10 cellular contexts compared by ENCODE assay signal in the genomic region with DNA sequence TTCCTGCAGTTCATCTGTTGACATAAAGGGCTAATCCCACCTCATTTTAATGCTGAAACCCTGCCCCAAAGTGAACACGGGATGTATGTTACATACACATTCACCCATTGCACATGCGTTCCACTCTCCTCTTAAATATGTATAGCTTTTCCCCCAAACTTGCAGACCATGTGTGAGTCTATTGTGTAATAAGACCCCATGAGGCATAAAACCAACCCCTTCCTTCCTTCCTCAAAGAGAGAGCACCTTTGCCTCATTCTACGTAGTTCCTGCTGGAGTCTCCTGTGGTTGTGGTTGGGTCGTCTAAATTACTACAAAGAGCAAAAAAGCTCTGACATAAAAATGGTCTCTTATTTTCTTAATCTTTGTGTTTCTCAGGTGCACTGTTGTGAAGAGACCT.
DNase-seq lines count a peak whose midpoint lies in the region; ATAC-seq and TF ChIP-seq lines count a peak whose summit lies in the region.
"Had no signal": no experiment of that assay in that cellular context is flagged by ENCODE, and none has a peak within 500 bp of the region (broad histone marks: within the 10 kb centered on the region; RNA-seq: fewer than 3 reads in every experiment).

No MANE protein-coding gene starts in this region.

- ATAC-seq in HG03280 (IDR thresholded peaks at IDR 0.05; ENCODE audit: unreplicated experiment) (no peak), GM19035 (IDR thresholded peaks at IDR 0.05; ENCODE audit: unreplicated experiment) (no peak)

- H3K79me2 ChIP-seq in ACC112 (ENCODE audit: control insufficient read depth, insufficient read depth, low read length, unreplicated experiment) (no peaks in the 10 kb centered on the region), Karpas-422 (ENCODE audit: low read length) (no peaks in the 10 kb centered on the region)

- H3K4me1 ChIP-seq in ACC112 (ENCODE audit: control insufficient read depth, insufficient read depth, low read length, unreplicated experiment) (peaks cover 28% of the 10 kb centered on the region), Karpas-422 (ENCODE audit: low read length) (peaks cover 64% of the 10 kb centered on the region), ascending aorta (peaks cover 9 to 17% of the 10 kb centered on the region in 2 donors), muscle layer of duodenum (ENCODE audit: control insufficient read depth in 1 of 2, insufficient read depth in 2 of 2, low read length in 2 of 2) (peaks cover 0 to 6% of the 10 kb centered on the region in 2 donors)
- H3K4me1 ChIP-seq: BE2C had no signal

- H3K27me3 ChIP-seq in ACC112 (ENCODE audit: insufficient read depth, low read length) (no peaks in the 10 kb centered on the region), Karpas-422 (ENCODE audit: low read length) (no peaks in the 10 kb centered on the region; the same call in 1 of the 2 replicates), ascending aorta (no peaks in the 10 kb centered on the region), muscle layer of duodenum (ENCODE audit: low read depth, low read length) (no peaks in the 10 kb centered on the region)
- H3K27me3 ChIP-seq: BE2C had no signal

- H3K9ac ChIP-seq in Karpas-422 (ENCODE audit: low read length), result no peak overlapping the region

- intact Hi-C loops in ascending aorta (cut with DNase I), result loop anchor here (5.0 kb wide), 2 partner anchors 78 to 112 kb away; no protein-coding TSS in a partner anchor

- no peaks in the 10 kb centered on the region for H4K20me1 ChIP-seq in Karpas-422 (ENCODE audit: insufficient read depth, low read depth, low read length)

- peak; percentile 44 for DNase-seq in Karpas-422
- DNase-seq in ascending aorta (ENCODE audit: low spot score in 2 of 2), result no peak
- no peak for DNase-seq in activated CD4-positive, CD25-positive, alpha-beta regulatory T cell treated with anti-CD3 and anti-CD28 coated beads, Interleukin-2, amount 50 U/mL, for 72 hours
- no peak for DNase-seq in NCI-H82 (lab: John Stamatoyannopoulos, UW)
- DNase-seq: activated CD4-positive, alpha-beta T cell treated with anti-CD3 and anti-CD28 coated beads, Interleukin-2, amount 10 ng/mL, durations not matched to agents 7 days and 5 days; BE2C had no signal

- H3K9me2 ChIP-seq in Karpas-422 (replicated peaks; ENCODE audit: insufficient read depth, low read length), result no peaks in the 10 kb centered on the region

- TF ChIP-seq CTCF in ascending aorta (IDR thresholded peaks at IDR 0.05), result no peak

- H2AFZ ChIP-seq in ACC112 (ENCODE audit: low read length, unreplicated experiment), result no peak overlapping the region
- H2AFZ ChIP-seq in Karpas-422 (ENCODE audit: low read length), result no peak overlapping the region

- H3K9me3 ChIP-seq in Karpas-422 (ENCODE audit: low read length) (peaks cover 3% of the 10 kb centered on the region; the same call in 1 of the 2 replicates), ascending aorta (no peaks in the 10 kb centered on the region), muscle layer of duodenum (ENCODE audit: control insufficient read depth in 1 of 2, low read length in 2 of 2) (no peaks in the 10 kb centered on the region)
- H3K9me3 ChIP-seq: BE2C had no signal

- H3K4me3 ChIP-seq in ACC112 (ENCODE audit: low read depth, low read length), result peak overlapping the region; percentile 34; the same call in 1 of the 2 replicates
- H3K4me3 ChIP-seq in Karpas-422 (ENCODE audit: low read length), result peak overlapping the region; percentile 45
- H3K4me3 ChIP-seq in ascending aorta, result no peak overlapping the region
- H3K4me3 ChIP-seq in muscle layer of duodenum (ENCODE audit: low read depth in 1 of 2, low read length in 2 of 2), result no peak overlapping the region

- peak overlapping the region; percentile 72 for H3K4me2 ChIP-seq in Karpas-422 (ENCODE audit: low read depth, low read length, poor library complexity, severe bottlenecking)

- peak overlapping the region; percentile 84 for H3K27ac ChIP-seq in ACC112 (ENCODE audit: low read depth, low read length)
- H3K27ac ChIP-seq in Karpas-422 (ENCODE audit: low read length), result peak overlapping the region; percentile 68
- H3K27ac ChIP-seq in ascending aorta, result peak overlapping the region; percentile 47 to 70
- H3K27ac ChIP-seq in muscle layer of duodenum (ENCODE audit: low read length), result peak overlapping the region; percentile 79

- H3K36me3 ChIP-seq in ACC112 (ENCODE audit: insufficient read depth, low read length) (no peaks in the 10 kb centered on the region), Karpas-422 (ENCODE audit: insufficient read depth, low read length) (no peaks in the 10 kb centered on the region), ascending aorta (no peaks in the 10 kb centered on the region), muscle layer of duodenum (ENCODE audit: control insufficient read depth in 1 of 2, insufficient read depth in 2 of 2, low read length in 2 of 2) (no peaks in the 10 kb centered on the region)
- H3K36me3 ChIP-seq: BE2C had no signal

Comparison
In these comparisons a context has a peak if more than half of its experiments do, and no peak if none do; other contexts are left out.
1. H3K4me3 ChIP-seq: peak in ACC112 (single experiment) and Karpas-422 (single experiment); none in ascending aorta (0 of 2) and muscle layer of duodenum (0 of 2).
2. Peak in every context shown above with its lines, with median percentiles within 50 percentile points of each other: H3K27ac ChIP-seq.